ENCODE assay signal across 1 cellular context in the genomic region with DNA sequence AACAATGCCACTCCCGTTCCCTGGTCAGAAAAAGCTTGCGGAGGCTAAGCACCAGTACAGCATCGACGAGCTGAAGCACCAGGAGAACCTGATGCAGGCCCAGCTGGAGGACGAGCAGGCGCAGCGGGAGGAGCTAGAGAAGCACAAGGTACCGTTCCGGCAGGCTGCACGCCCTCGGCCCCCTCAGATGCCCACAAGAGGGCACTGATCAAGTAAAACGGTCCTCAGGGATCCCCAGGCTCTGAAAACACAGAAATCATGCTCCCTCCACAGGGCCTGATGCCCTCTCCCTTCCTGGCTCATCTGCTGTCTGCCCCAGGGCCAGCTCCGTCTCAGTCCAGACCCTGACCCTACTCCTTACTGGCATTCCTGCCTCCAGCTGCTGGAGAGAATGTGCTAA.
TF ChIP-seq lines count a peak whose summit lies in the region.

No MANE protein-coding gene starts in this region.

TF ChIP-seq in HepG2, 621 proteins besides CTCF, POLR2A, EP300 and RAD21 (continues in another document):
- TF ChIP-seq, protein P1, sequence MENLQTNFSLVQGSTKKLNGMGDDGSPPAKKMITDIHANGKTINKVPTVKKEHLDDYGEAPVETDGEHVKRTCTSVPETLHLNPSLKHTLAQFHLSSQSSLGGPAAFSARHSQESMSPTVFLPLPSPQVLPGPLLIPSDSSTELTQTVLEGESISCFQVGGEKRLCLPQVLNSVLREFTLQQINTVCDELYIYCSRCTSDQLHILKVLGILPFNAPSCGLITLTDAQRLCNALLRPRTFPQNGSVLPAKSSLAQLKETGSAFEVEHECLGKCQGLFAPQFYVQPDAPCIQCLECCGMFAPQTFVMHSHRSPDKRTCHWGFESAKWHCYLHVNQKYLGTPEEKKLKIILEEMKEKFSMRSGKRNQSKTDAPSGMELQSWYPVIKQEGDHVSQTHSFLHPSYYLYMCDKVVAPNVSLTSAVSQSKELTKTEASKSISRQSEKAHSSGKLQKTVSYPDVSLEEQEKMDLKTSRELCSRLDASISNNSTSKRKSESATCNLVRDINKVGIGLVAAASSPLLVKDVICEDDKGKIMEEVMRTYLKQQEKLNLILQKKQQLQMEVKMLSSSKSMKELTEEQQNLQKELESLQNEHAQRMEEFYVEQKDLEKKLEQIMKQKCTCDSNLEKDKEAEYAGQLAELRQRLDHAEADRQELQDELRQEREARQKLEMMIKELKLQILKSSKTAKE (CRISPR knock-in tag; IDR thresholded peaks at IDR 0.05; ENCODE audit: borderline replicate concordance), result no peak
- TF ChIP-seq ZNF263 (CRISPR knock-in tag; IDR thresholded peaks at IDR 0.05), result peak; percentile 91
- 0 out of 4 replicates have a peak, but pooled peaks of 1 of the 2 experiments have one; percentile 24 for TF ChIP-seq KLF16 (CRISPR knock-in tag; IDR thresholded peaks at IDR 0.05)
- TF ChIP-seq, protein P2, sequence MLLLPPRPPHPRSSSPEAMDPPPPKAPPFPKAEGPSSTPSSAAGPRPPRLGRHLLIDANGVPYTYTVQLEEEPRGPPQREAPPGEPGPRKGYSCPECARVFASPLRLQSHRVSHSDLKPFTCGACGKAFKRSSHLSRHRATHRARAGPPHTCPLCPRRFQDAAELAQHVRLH (CRISPR knock-in tag; IDR thresholded peaks at IDR 0.05; ENCODE audit: borderline replicate concordance, low read depth), result peak; percentile 23; the same call in 1 of the 2 replicates
- TF ChIP-seq ZNF746 (CRISPR knock-in tag; IDR thresholded peaks at IDR 0.05), result no peak
- TF ChIP-seq SMC3 (IDR thresholded peaks at IDR 0.05; ENCODE audit: low read length), result peak; percentile 50
- TF ChIP-seq HNRNPH1 (optimal IDR thresholded peaks at IDR 0.05; ENCODE audit: low read depth, low read length), result no peak
- TF ChIP-seq ZNF205 (CRISPR knock-in tag; IDR thresholded peaks at IDR 0.05), result 0 out of 2 replicates have a peak, but pooled peaks have one; percentile 15
- TF ChIP-seq ZFP62 (CRISPR knock-in tag; IDR thresholded peaks at IDR 0.05), result no peak
- TF ChIP-seq GATAD2A (CRISPR knock-in tag; IDR thresholded peaks at IDR 0.05), result 0 out of 2 replicates have a peak, but pooled peaks have one; percentile 29
- 0 out of 2 replicates have a peak, but pooled peaks have one; percentile 17 for TF ChIP-seq RXRA (CRISPR knock-in tag; IDR thresholded peaks at IDR 0.05)
- TF ChIP-seq THAP11 (CRISPR knock-in tag; IDR thresholded peaks at IDR 0.05), result peak; percentile 75
- peak; percentile 24; the same call in 1 of the 2 replicates for TF ChIP-seq ZNF331 (CRISPR knock-in tag; IDR thresholded peaks at IDR 0.05)
- TF ChIP-seq, protein P3, sequence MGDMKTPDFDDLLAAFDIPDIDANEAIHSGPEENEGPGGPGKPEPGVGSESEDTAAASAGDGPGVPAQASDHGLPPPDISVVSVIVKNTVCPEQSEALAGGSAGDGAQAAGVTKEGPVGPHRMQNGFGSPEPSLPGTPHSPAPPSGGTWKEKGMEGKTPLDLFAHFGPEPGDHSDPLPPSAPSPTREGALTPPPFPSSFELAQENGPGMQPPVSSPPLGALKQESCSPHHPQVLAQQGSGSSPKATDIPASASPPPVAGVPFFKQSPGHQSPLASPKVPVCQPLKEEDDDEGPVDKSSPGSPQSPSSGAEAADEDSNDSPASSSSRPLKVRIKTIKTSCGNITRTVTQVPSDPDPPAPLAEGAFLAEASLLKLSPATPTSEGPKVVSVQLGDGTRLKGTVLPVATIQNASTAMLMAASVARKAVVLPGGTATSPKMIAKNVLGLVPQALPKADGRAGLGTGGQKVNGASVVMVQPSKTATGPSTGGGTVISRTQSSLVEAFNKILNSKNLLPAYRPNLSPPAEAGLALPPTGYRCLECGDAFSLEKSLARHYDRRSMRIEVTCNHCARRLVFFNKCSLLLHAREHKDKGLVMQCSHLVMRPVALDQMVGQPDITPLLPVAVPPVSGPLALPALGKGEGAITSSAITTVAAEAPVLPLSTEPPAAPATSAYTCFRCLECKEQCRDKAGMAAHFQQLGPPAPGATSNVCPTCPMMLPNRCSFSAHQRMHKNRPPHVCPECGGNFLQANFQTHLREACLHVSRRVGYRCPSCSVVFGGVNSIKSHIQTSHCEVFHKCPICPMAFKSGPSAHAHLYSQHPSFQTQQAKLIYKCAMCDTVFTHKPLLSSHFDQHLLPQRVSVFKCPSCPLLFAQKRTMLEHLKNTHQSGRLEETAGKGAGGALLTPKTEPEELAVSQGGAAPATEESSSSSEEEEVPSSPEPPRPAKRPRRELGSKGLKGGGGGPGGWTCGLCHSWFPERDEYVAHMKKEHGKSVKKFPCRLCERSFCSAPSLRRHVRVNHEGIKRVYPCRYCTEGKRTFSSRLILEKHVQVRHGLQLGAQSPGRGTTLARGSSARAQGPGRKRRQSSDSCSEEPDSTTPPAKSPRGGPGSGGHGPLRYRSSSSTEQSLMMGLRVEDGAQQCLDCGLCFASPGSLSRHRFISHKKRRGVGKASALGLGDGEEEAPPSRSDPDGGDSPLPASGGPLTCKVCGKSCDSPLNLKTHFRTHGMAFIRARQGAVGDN (CRISPR knock-in tag; IDR thresholded peaks at IDR 0.05), result peak; percentile 42; the same call in 1 of the 2 replicates
- TF ChIP-seq RELA (CRISPR knock-in tag; IDR thresholded peaks at IDR 0.05), result no peak
- peak; percentile 68 for TF ChIP-seq STAG1 (CRISPR knock-in tag; IDR thresholded peaks at IDR 0.05)
- TF ChIP-seq CBX5 (CRISPR knock-in tag; IDR thresholded peaks at IDR 0.05; ENCODE audit: borderline replicate concordance), result 0 out of 2 replicates have a peak, but pooled peaks have one; percentile 53
- TF ChIP-seq, protein P4, sequence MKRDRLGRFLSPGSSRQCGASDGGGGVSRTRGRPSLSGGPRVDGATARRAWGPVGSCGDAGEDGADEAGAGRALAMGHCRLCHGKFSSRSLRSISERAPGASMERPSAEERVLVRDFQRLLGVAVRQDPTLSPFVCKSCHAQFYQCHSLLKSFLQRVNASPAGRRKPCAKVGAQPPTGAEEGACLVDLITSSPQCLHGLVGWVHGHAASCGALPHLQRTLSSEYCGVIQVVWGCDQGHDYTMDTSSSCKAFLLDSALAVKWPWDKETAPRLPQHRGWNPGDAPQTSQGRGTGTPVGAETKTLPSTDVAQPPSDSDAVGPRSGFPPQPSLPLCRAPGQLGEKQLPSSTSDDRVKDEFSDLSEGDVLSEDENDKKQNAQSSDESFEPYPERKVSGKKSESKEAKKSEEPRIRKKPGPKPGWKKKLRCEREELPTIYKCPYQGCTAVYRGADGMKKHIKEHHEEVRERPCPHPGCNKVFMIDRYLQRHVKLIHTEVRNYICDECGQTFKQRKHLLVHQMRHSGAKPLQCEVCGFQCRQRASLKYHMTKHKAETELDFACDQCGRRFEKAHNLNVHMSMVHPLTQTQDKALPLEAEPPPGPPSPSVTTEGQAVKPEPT (CRISPR knock-in tag; IDR thresholded peaks at IDR 0.05; ENCODE audit: low read depth), result no peak
- no peak for TF ChIP-seq ONECUT2 (CRISPR knock-in tag; IDR thresholded peaks at IDR 0.05)
- TF ChIP-seq GTF2F1 (IDR thresholded peaks at IDR 0.05; ENCODE audit: low read length), result no peak
- no peak for TF ChIP-seq SRSF4 (IDR thresholded peaks at IDR 0.05; ENCODE audit: low read depth, low read length, poor library complexity, severe bottlenecking)
- TF ChIP-seq, protein P5, sequence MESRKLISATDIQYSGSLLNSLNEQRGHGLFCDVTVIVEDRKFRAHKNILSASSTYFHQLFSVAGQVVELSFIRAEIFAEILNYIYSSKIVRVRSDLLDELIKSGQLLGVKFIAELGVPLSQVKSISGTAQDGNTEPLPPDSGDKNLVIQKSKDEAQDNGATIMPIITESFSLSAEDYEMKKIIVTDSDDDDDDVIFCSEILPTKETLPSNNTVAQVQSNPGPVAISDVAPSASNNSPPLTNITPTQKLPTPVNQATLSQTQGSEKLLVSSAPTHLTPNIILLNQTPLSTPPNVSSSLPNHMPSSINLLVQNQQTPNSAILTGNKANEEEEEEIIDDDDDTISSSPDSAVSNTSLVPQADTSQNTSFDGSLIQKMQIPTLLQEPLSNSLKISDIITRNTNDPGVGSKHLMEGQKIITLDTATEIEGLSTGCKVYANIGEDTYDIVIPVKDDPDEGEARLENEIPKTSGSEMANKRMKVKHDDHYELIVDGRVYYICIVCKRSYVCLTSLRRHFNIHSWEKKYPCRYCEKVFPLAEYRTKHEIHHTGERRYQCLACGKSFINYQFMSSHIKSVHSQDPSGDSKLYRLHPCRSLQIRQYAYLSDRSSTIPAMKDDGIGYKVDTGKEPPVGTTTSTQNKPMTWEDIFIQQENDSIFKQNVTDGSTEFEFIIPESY (CRISPR knock-in tag; IDR thresholded peaks at IDR 0.05), result 0 out of 2 replicates have a peak, but pooled peaks have one; percentile 9
- peak; percentile 66; the same call in 1 of the 2 replicates for TF ChIP-seq TSC22D2 (CRISPR knock-in tag; IDR thresholded peaks at IDR 0.05; ENCODE audit: borderline replicate concordance)
- TF ChIP-seq ATM (IDR thresholded peaks at IDR 0.05; ENCODE audit: borderline replicate concordance), result no peak
- peak; percentile 43; the same call in 1 of the 2 replicates for TF ChIP-seq ZNF143 (CRISPR knock-in tag; IDR thresholded peaks at IDR 0.05)
- TF ChIP-seq KMT2A (CRISPR knock-in tag; IDR thresholded peaks at IDR 0.05), result no peak
- TF ChIP-seq KDM2A (CRISPR knock-in tag; IDR thresholded peaks at IDR 0.05; ENCODE audit: borderline replicate concordance, low read depth), result peak; percentile 58; the same call in 1 of the 2 replicates
- TF ChIP-seq HNRNPL (IDR thresholded peaks at IDR 0.05; ENCODE audit: low read depth, low read length), result no peak
- TF ChIP-seq, protein P6, sequence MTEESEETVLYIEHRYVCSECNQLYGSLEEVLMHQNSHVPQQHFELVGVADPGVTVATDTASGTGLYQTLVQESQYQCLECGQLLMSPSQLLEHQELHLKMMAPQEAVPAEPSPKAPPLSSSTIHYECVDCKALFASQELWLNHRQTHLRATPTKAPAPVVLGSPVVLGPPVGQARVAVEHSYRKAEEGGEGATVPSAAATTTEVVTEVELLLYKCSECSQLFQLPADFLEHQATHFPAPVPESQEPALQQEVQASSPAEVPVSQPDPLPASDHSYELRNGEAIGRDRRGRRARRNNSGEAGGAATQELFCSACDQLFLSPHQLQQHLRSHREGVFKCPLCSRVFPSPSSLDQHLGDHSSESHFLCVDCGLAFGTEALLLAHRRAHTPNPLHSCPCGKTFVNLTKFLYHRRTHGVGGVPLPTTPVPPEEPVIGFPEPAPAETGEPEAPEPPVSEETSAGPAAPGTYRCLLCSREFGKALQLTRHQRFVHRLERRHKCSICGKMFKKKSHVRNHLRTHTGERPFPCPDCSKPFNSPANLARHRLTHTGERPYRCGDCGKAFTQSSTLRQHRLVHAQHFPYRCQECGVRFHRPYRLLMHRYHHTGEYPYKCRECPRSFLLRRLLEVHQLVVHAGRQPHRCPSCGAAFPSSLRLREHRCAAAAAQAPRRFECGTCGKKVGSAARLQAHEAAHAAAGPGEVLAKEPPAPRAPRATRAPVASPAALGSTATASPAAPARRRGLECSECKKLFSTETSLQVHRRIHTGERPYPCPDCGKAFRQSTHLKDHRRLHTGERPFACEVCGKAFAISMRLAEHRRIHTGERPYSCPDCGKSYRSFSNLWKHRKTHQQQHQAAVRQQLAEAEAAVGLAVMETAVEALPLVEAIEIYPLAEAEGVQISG (CRISPR knock-in tag; IDR thresholded peaks at IDR 0.05), result peak; percentile 57; the same call in 1 of the 2 replicates
- no peak for TF ChIP-seq MBNL3 (CRISPR knock-in tag; conservative IDR thresholded peaks at IDR 0.05)
- 0 out of 2 replicates have a peak, but pooled peaks have one; percentile 23 for TF ChIP-seq NFKB2 (CRISPR knock-in tag; IDR thresholded peaks at IDR 0.05; ENCODE audit: borderline replicate concordance)
- TF ChIP-seq MIER2 (CRISPR knock-in tag; IDR thresholded peaks at IDR 0.05), result peak; percentile 62; the same call in 1 of the 2 replicates
- TF ChIP-seq, protein P7, sequence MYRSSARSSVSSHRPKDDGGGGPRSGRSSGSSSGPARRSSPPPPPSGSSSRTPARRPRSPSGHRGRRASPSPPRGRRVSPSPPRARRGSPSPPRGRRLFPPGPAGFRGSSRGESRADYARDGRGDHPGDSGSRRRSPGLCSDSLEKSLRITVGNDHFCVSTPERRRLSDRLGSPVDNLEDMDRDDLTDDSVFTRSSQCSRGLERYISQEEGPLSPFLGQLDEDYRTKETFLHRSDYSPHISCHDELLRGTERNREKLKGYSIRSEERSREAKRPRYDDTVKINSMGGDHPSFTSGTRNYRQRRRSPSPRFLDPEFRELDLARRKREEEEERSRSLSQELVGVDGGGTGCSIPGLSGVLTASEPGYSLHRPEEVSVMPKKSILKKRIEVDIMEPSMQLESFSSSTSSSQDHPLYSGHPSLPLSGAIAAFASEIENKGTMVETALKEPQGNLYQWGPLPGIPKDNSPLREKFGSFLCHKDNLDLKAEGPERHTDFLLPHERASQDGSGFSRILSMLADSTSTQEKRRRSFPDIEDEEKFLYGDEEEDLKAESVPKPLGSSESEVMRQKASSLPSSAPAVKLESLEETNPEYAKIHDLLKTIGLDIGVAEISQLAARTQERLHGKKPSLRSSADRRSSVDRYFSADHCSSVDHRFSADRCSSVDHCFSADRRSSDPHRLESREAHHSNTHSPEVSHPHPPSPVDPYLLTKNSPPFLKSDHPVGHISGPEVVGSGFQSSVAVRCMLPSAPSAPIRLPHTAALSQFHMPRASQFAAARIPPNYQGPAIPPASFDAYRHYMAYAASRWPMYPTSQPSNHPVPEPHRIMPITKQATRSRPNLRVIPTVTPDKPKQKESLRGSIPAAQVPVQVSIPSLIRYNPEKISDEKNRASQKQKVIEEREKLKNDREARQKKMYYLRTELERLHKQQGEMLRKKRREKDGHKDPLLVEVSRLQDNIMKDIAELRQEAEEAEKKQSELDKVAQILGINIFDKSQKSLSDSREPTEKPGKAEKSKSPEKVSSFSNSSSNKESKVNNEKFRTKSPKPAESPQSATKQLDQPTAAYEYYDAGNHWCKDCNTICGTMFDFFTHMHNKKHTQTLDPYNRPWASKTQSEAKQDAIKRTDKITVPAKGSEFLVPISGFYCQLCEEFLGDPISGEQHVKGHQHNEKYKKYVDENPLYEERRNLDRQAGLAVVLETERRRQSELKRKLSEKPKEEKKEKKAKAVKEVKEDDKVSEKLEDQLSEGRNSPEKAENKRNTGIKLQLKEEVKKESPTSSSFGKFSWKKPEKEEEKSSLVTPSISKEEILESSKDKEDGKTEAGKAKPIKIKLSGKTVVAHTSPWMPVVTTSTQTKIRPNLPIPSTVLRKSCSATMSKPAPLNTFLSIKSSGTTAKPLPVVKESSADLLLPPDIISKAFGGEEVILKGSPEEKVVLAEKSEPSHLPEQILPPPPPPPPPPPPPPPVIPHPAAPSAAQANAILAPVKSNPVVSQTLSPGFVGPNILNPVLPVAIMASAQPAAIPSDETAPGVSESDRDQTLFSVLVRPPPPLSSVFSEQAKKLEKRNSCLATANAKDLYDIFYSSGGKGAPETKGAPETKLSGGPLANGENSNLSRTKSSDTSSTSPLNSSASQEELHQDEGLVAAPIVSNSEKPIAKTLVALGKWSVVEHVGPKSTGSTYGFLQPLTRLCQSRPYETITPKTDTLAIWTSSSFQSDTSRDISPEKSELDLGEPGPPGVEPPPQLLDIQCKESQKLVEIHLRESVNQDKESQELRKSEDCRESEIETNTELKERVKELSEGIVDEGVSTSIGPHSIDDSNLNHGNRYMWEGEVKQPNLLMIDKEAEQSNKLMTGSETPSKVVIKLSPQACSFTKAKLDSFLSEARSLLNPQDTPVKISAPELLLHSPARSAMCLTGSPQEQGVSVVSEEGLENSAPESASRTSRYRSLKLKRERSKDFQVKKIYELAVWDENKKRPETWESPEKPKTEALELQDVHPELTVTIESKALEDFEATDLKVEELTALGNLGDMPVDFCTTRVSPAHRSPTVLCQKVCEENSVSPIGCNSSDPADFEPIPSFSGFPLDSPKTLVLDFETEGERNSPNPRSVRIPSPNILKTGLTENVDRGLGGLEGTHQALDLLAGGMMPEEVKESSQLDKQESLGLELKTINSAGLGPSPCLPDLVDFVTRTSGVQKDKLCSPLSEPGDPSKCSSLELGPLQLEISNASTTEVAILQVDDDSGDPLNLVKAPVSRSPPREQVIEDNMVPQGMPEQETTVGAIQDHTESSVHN (CRISPR knock-in tag; IDR thresholded peaks at IDR 0.05), result no peak
